Comparison of ENCODE assay signal across 9 cellular contexts in the genomic region with DNA sequence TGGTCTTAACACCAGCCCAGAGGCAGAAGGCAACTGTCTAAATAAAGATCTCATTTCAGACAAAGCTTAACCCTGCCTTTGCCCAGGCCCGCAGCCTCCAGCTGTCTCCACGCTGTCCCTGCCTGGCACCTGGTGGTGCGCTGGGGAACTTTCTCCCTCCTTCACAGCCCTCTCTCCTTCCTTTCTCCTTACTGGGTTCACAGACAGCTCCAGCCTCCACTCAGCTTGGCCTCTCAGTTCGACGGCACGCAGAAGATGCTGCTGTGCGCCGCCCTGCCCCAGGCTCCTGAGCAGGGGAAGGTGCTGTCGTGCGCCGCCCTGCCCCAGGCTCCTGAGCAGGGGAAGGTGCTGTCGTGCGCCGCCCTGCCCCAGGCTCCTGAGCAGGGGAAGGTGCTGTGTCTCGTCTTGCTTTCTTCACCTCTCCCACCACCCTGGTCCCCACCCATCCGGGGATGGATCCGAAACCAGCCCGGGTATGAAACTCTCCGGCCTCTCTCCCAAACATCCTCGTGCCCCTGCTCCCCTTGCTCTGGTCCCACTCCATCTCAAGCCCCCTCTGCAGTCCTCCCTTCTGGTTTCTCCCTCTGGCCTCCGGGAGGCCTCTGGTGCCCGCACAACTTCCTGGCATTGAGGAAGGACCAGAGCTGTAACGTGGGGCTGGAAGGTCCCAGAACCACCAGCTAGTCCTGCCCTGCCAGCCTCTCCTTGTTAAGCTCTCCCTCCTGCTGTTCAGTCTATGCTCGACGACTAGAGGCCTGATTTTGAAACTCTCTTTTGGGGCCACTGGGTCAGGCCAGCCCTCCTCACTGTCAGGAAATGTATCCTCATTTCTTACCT. TPM values are rescaled to one million over a fixed set of nuclear protein-coding genes. Genes with fewer than 3 reads are reported as not detected.
A peak's percentile ranks its signal among the peaks of the same experiment; 100 is the strongest.
DNase-seq lines count a peak whose midpoint lies in the region; ATAC-seq and TF ChIP-seq lines count a peak whose summit lies in the region.
"Had no signal": no experiment of that assay in that cellular context is flagged by ENCODE, and none has a peak within 500 bp of the region (broad histone marks: within the 10 kb centered on the region; RNA-seq: fewer than 3 reads in every experiment).

No MANE protein-coding gene starts in this region.

- no peak overlapping the region for H3K4me3 Mint-ChIP-seq in activated CD8-positive, alpha-beta memory T cell treated with anti-CD3 and anti-CD28 coated beads, Interleukin-2, amount 10 ng/mL, durations not matched to agents 7 days and 5 days

- no peak for TF ChIP-seq POLR2A in transverse colon (IDR thresholded peaks at IDR 0.05)

- H3K4me1 ChIP-seq in transverse colon, result peaks cover 5 to 26% (median 18%) of the 10 kb centered on the region in 4 donors

- intact Hi-C loops in Right ventricle myocardium superior (cut with DNase I) (loop anchor here (10.0 kb wide), 1 partner anchor 81 kb away; no protein-coding TSS in a partner anchor), transverse colon (cut with DNase I; ENCODE audit: low total_unique reads) (loop anchor here (5.0 kb wide), 1 partner anchor 99 kb away; no protein-coding TSS in a partner anchor)

- H3K9me3 ChIP-seq in transverse colon, result no peaks in the 10 kb centered on the region
- H3K9me3 ChIP-seq: SJSA1 had no signal

- H3K4me3 ChIP-seq in transverse colon, result no peak overlapping the region
- H3K4me3 ChIP-seq: SJSA1 had no signal

- H3K27ac Mint-ChIP-seq in activated CD8-positive, alpha-beta memory T cell treated with anti-CD3 and anti-CD28 coated beads, Interleukin-2, amount 10 ng/mL, durations not matched to agents 7 days and 5 days, result no peak overlapping the region

- in situ Hi-C loops in transverse colon (cut with MboI; ENCODE audit: low pct_ligation_motif_present in 1 of 4, low pct_unique_long_range_greater_than_20kb in 1 of 4, low sequenced_read_pairs in 3 of 4), result loop anchor here in 1 of 4 donors (5.0 kb wide), 1 partner anchor 101 kb away; no protein-coding TSS in a partner anchor

- H3K36me3 Mint-ChIP-seq in activated CD8-positive, alpha-beta memory T cell treated with anti-CD3 and anti-CD28 coated beads, Interleukin-2, amount 10 ng/mL, durations not matched to agents 7 days and 5 days, result no peaks in the 10 kb centered on the region

- no peaks in the 10 kb centered on the region for H3K9me3 Mint-ChIP-seq in activated CD8-positive, alpha-beta memory T cell treated with anti-CD3 and anti-CD28 coated beads, Interleukin-2, amount 10 ng/mL, durations not matched to agents 7 days and 5 days (ENCODE audit: low read depth)

- TF ChIP-seq CTCF in transverse colon (IDR thresholded peaks at IDR 0.05), result peak; percentile 22 to 41 (median 33)

- peak; percentile 48 for ATAC-seq in activated CD8-positive, alpha-beta memory T cell treated with anti-CD3 and anti-CD28 coated beads, Interleukin-2, amount 10 ng/mL, durations not matched to agents 7 days and 5 days
- ATAC-seq in Right ventricle myocardium superior (ENCODE audit: poor library complexity) (peak; percentile 70), GM18867 (IDR thresholded peaks at IDR 0.05; ENCODE audit: unreplicated experiment) (no peak), GM19035 (IDR thresholded peaks at IDR 0.05; ENCODE audit: unreplicated experiment) (no peak)

- peaks cover 6% of the 10 kb centered on the region for H3K27me3 ChIP-seq in transverse colon
- H3K27me3 ChIP-seq: SJSA1 had no signal

- H3K27ac ChIP-seq in transverse colon, result peak overlapping the region in 1 of 4 donors; percentile 81
- H3K27ac ChIP-seq: SJSA1 had no signal

- no peak for TF ChIP-seq EP300 in transverse colon (IDR thresholded peaks at IDR 0.05; ENCODE audit: low read depth)

- peak; percentile 50 for DNase-seq in activated CD8-positive, alpha-beta memory T cell treated with anti-CD3 and anti-CD28 coated beads, Interleukin-2, amount 10 ng/mL, durations not matched to agents 7 days and 5 days
- DNase-seq in activated CD8-positive, alpha-beta memory T cell treated with anti-CD3 and anti-CD28 coated beads, Interleukin-2, amount 50 U/mL, for 4 hours, result no peak
- DNase-seq in SHP77 (lab: John Stamatoyannopoulos, UW) (peak; percentile 78 to 80), Right ventricle myocardium superior (peak; percentile 62), transverse colon (no peak), RKO (ENCODE audit: low spot score) (no peak)

- peaks cover 17% of the 10 kb centered on the region for H3K27me3 Mint-ChIP-seq in activated CD8-positive, alpha-beta memory T cell treated with anti-CD3 and anti-CD28 coated beads, Interleukin-2, amount 10 ng/mL, durations not matched to agents 7 days and 5 days

- WGBS in transverse colon (ENCODE audit: low coverage in 1 of 2), 2 donors, result 55 to 73% methylated on average over 12 to 25 of the region's 25 CpGs

- CTCF ChIA-PET in activated CD8-positive, alpha-beta memory T cell treated with anti-CD3 and anti-CD28 coated beads, Interleukin-2, amount 10 ng/mL, durations not matched to agents 7 days and 5 days (lab: Charles Lee), result interaction anchor here (1.0 to 6.2 kb wide), 7 partner anchors 9 to 118 kb away, joined by 3 to 44 read pairs (median 4); no protein-coding TSS in a partner anchor

- peaks cover 6% of the 10 kb centered on the region for H3K4me1 Mint-ChIP-seq in activated CD8-positive, alpha-beta memory T cell treated with anti-CD3 and anti-CD28 coated beads, Interleukin-2, amount 10 ng/mL, durations not matched to agents 7 days and 5 days

- no peaks in the 10 kb centered on the region for H3K36me3 ChIP-seq in transverse colon
- H3K36me3 ChIP-seq: SJSA1 had no signal

RNA-seq across cellular contexts. Expression of gene JAM3, which starts 22.9 kb away (rescaled TPM):
- total RNA-seq in activated CD8-positive, alpha-beta memory T cell treated with anti-CD3 and anti-CD28 coated beads, Interleukin-2, amount 10 ng/mL, durations not matched to agents 7 days and 5 days, result 1 to 10 TPM; 3.2 to 4.4 TPM
- 23.1 TPM for total RNA-seq in Right ventricle myocardium superior
- 10 to 100 TPM in 3 of 4 donors, 1 to 10 TPM in 1; 7.8 to 56.9 (median 13.8) TPM for total RNA-seq in transverse colon

Comparison
In these comparisons a context has a peak if more than half of its experiments do, and no peak if none do; other contexts are left out.
1. DNase-seq: peak in activated CD8-positive, alpha-beta memory T cell treated with anti-CD3 and anti-CD28 coated beads, Interleukin-2, amount 10 ng/mL, durations not matched to agents 7 days and 5 days (single experiment), SHP77 (2 of 2) and Right ventricle myocardium superior (single experiment); none in activated CD8-positive, alpha-beta memory T cell treated with anti-CD3 and anti-CD28 coated beads, Interleukin-2, amount 50 U/mL, for 4 hours (single experiment), transverse colon (single experiment) and RKO (single experiment).
2. ATAC-seq: peak in activated CD8-positive, alpha-beta memory T cell treated with anti-CD3 and anti-CD28 coated beads, Interleukin-2, amount 10 ng/mL, durations not matched to agents 7 days and 5 days (single experiment) and Right ventricle myocardium superior (single experiment); none in GM18867 (single experiment) and GM19035 (single experiment).